In genomic region chr4:54277691-54278090, GRCh38 we compare ENCODE assay signal across 8 cellular contexts. TPM values are rescaled to one million over a fixed set of nuclear protein-coding genes. Genes with fewer than 3 reads are reported as not detected.
DNase-seq lines count a peak whose midpoint lies in the region; ATAC-seq and TF ChIP-seq lines count a peak whose summit lies in the region.

No MANE protein-coding gene starts in this region.

- peak; percentile 68 for DNase-seq in ELR (ENCODE audit: low read depth)
- DNase-seq in H4 (ENCODE audit: low spot score) = peak; percentile 41
- no peak for DNase-seq in RWPE2 (ENCODE audit: low spot score)
- peak; percentile 51 for DNase-seq in hepatic stellate cell (ENCODE audit: low spot score)
- no peak for DNase-seq in NCI-H446 treated with DMSO at 0.1 percent for 48 hours (lab: John Stamatoyannopoulos, UW)
- DNase-seq in ovary = no peak
- DNase-seq in SIG-M5 treated with dmso at 0.1 percent for 504 hours (lab: John Stamatoyannopoulos, UW; ENCODE audit: unreplicated experiment) = no peak

- intact Hi-C loops in ovary (cut with DNase I) = no loop called here

- no peaks in the 10 kb centered on the region for H3K9me3 ChIP-seq in RWPE2 (ENCODE audit: severe bottlenecking)
- H3K9me3 ChIP-seq in ovary = no peaks in the 10 kb centered on the region

- WGBS in ovary, 3 donors = 0 to 5% (median 0%) methylated on average over 1 of the region's 1 CpG

- peak; percentile 80 for ATAC-seq in RWPE2 (ENCODE audit: low read depth)
- ATAC-seq in HG03025 (IDR thresholded peaks at IDR 0.05; ENCODE audit: low FRiP score, unreplicated experiment) = no peak

- TF ChIP-seq CTCF in RWPE2 (IDR thresholded peaks at IDR 0.05; ENCODE audit: poor library complexity, severe bottlenecking) (no peak), ovary (IDR thresholded peaks at IDR 0.05) (no peak)

- TF ChIP-seq EP300 in ovary (IDR thresholded peaks at IDR 0.05) = no peak

- no peak for TF ChIP-seq POLR2A in ovary (IDR thresholded peaks at IDR 0.05)

- no peak overlapping the region for H3K4me3 ChIP-seq in RWPE2 (ENCODE audit: severe bottlenecking)
- H3K4me3 ChIP-seq in ovary = no peak overlapping the region

- H3K4me1 ChIP-seq in RWPE2 (ENCODE audit: insufficient read depth, poor library complexity, severe bottlenecking) = peaks cover 25% of the 10 kb centered on the region
- peaks cover 8% of the 10 kb centered on the region for H3K4me1 ChIP-seq in ovary (ENCODE audit: insufficient read depth)

- H3K27ac ChIP-seq in RWPE2 (ENCODE audit: poor library complexity, severe bottlenecking) (peak overlapping the region; percentile 38), ovary (peak overlapping the region in 1 of 2 donors; percentile 3)

- H3K36me3 ChIP-seq in RWPE2 (ENCODE audit: low read depth) (no peaks in the 10 kb centered on the region), ovary (peaks cover 2% of the 10 kb centered on the region)

- no peaks in the 10 kb centered on the region for H3K27me3 ChIP-seq in RWPE2 (ENCODE audit: insufficient read depth, poor library complexity, severe bottlenecking)
- no peaks in the 10 kb centered on the region for H3K27me3 ChIP-seq in ovary

RNA-seq across cellular contexts. Expression of gene PDGFRA, which starts 48.6 kb away (rescaled TPM):
- 7.6 and 13.9 TPM in 2 replicates for total RNA-seq in H4 (2014; rRNA removed; shearing (Covaris generic))
- total RNA-seq in ovary = 100 to 1,000 TPM; 199 to 736 (median 445) TPM
- polyA plus RNA-seq in ovary = 100 to 1,000 TPM; 192 to 213 TPM

Comparison
In these comparisons a context has a peak if more than half of its experiments do, and no peak if none do; other contexts are left out.
1. DNase-seq: peak in ELR (single experiment), H4 (single experiment) and hepatic stellate cell (single experiment); none in RWPE2 (single experiment), NCI-H446 treated with DMSO at 0.1 percent for 48 hours (single experiment), ovary (0 of 5) and SIG-M5 treated with dmso at 0.1 percent for 504 hours (single experiment).
2. RNA of gene PDGFRA, which starts 48.6 kb away (total RNA-seq): 199 to 736 TPM in ovary; 7.6 to 13.9 TPM in H4; every median in the first group is over 10 times any median in the second.